Comparison of ENCODE assay signal across 9 cellular contexts in the genomic region with DNA sequence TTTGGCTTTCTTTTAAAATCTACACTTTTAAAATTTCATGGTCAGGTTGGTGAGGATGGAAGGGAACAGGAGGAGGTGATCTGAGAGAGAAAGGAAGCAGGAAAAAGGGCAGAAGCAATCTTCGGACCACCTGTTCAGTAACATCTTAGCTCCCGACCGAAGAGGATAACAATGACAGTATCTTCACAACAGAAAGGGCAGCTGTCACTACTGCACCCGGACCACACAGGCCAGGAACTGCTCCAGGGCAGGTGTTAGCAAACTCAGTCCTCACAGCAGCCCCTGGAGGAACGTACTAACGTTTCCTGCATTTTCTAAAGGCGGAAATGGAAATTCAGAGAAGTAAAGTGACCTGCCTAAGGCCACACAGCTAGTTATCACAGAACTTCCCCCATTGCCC. TPM values are rescaled to one million over a fixed set of nuclear protein-coding genes. Genes with fewer than 3 reads are reported as not detected.
"Had no signal": no experiment of that assay in that cellular context is flagged by ENCODE, and none has a peak within 500 bp of the region (broad histone marks: within the 10 kb centered on the region; RNA-seq: fewer than 3 reads in every experiment).

No MANE protein-coding gene starts in this region.

- FAIRE-seq: H54, HepG2 had no signal

- H3K4me3 ChIP-seq: GM23248 had no signal

- DNase-seq: GOT3, H9, KBM-7 had no signal

- H3K27ac ChIP-seq: GM23248, HL-60 had no signal

- H2AFZ ChIP-seq: GM23248 had no signal

- H3K9ac ChIP-seq: GM23248 had no signal

RNA-seq across cellular contexts. Expression of a gene that starts 16.8 kb away (rescaled TPM):
- total RNA-seq: GM23248, HepG2, HT1080 had no signal
- polyA plus RNA-seq: GM23248, HepG2, IgD-negative memory B cell had no signal

RNA-seq across cellular contexts. Expression of a gene that starts 48.8 kb away (rescaled TPM):
- total RNA-seq: GM23248, HepG2, HT1080 had no signal
- polyA plus RNA-seq: GM23248, HepG2 had no signal
